Comparison of ENCODE assay signal across 1 cellular context in the genomic region with DNA sequence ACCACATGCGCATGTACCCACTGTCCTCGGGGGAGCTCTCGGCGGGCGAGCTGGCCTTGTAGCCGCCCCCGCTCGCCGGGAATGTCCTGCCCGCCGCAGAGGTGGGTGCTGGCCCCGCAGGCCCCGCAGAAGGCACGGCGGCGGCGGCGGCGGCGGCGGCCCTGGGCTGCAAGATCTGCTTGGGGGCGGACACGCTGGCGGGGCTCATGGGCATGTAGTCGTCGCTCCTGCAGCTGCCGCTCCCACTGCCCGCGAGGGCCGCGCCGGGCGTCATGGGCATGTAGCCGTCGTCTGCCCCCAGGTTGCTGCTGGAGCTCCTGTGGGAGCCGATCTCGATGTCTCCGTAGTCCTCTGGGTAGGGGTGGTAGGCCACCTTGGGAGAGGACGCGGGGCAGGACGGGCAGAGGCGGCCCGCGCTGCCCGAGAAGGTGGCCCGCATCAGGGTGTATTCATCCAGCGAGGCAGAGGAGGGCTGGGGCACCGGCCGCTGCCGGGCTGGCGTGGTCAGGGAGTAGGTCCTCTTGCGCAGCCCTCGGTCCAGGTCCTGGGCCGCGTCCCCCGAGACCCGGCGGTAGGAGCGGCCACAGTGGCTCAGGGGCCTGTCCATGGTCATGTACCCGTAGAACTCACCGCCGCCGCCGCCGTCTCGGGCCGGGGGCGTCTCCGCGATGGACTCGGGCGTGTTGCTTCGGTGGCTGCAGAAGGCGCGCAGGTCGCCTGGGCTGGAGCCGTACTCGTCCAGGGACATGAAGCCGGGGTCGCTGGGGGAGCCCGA.
TF ChIP-seq lines count a peak whose summit lies in the region.

No MANE protein-coding gene starts in this region.

TF ChIP-seq in H1, 55 proteins besides CTCF, POLR2A, EP300 and RAD21:
- no peak for TF ChIP-seq HDAC2 (IDR thresholded peaks at IDR 0.05; ENCODE audit: borderline replicate concordance in 1 of 2, low read depth in 2 of 2, low read length in 2 of 2)
- 0 out of 2 replicates have a peak, but pooled peaks have one; percentile 18 for TF ChIP-seq PHF8 (conservative IDR thresholded peaks at IDR 0.05; ENCODE audit: low read depth, low read length)
- no peak for TF ChIP-seq JUND (IDR thresholded peaks at IDR 0.05; ENCODE audit: low read length)
- TF ChIP-seq SIRT6 (IDR thresholded peaks at IDR 0.05; ENCODE audit: low read length): no peak
- TF ChIP-seq SRF (IDR thresholded peaks at IDR 0.05; ENCODE audit: low read depth, low read length): no peak
- TF ChIP-seq, protein P1, sequence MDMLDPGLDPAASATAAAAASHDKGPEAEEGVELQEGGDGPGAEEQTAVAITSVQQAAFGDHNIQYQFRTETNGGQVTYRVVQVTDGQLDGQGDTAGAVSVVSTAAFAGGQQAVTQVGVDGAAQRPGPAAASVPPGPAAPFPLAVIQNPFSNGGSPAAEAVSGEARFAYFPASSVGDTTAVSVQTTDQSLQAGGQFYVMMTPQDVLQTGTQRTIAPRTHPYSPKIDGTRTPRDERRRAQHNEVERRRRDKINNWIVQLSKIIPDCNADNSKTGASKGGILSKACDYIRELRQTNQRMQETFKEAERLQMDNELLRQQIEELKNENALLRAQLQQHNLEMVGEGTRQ (IDR thresholded peaks at IDR 0.05; ENCODE audit: low read length): no peak
- no peak for TF ChIP-seq YY1 (IDR thresholded peaks at IDR 0.05; ENCODE audit: low read depth, low read length)
- TF ChIP-seq KDM1A (IDR thresholded peaks at IDR 0.05; ENCODE audit: borderline replicate concordance, low read length): no peak
- no peak for TF ChIP-seq CREB1 (IDR thresholded peaks at IDR 0.05)
- no peak for TF ChIP-seq NRF1 (IDR thresholded peaks at IDR 0.05; ENCODE audit: low read depth, low read length)
- no peak for TF ChIP-seq SIN3A (conservative IDR thresholded peaks at IDR 0.05 in 1 of 2, IDR thresholded peaks at IDR 0.05 in 1 of 2; ENCODE audit: low read depth in 1 of 2, low read length in 2 of 2)
- TF ChIP-seq KDM4A (IDR thresholded peaks at IDR 0.05; ENCODE audit: low read depth, low read length, severe bottlenecking): peak; percentile 54
- TF ChIP-seq JUN (IDR thresholded peaks at IDR 0.05; ENCODE audit: low read depth, low read length): no peak
- TF ChIP-seq MAFK (IDR thresholded peaks at IDR 0.05; ENCODE audit: low read depth, low read length): no peak
- no peak for TF ChIP-seq SP1 (IDR thresholded peaks at IDR 0.05; ENCODE audit: low read depth, low read length)
